In the genomic region with DNA sequence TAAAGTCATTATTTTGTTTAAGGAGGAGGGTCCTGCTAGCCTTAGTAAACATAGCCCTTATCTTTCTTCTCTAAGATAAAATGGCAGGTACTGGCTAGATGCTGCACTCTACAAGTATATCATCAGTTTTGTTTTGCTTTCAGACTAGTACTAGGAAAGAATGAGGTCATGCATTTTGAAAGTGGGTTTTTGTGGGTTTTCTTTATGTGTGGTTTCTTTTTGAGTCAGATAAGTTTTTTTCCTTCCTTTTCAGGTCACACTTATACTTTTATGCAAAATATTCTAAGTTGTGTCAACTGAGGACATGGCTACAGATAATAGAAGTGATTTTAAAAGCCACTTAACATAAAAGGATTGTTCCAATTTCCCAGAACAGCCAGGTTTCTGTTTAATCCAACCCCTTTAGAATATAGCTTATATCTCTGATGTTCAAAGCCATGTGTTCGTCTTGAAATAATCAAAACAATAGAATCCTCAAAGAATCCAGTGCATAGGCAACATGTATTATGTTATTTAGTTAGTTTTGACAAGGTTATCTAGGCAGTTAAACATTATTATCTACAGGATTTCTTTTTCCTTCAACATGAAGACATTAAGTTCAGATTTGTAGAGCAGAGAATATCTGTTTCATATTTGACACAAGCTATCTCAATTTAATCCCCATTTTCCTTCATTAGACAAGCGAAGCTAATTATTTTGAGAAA, we compare ENCODE assay signal across 9 cellular contexts.
A peak's percentile ranks its signal among the peaks of the same experiment; 100 is the strongest.
DNase-seq lines count a peak whose midpoint lies in the region; ATAC-seq and TF ChIP-seq lines count a peak whose summit lies in the region.
"Had no signal": no experiment of that assay in that cellular context is flagged by ENCODE, and none has a peak within 500 bp of the region (broad histone marks: within the 10 kb centered on the region; RNA-seq: fewer than 3 reads in every experiment).

No MANE protein-coding gene starts in this region.

- peaks cover 50% of the 10 kb centered on the region for H3K4me1 ChIP-seq in left ventricle myocardium inferior
- H3K4me1 ChIP-seq in thoracic aorta (ENCODE audit: control insufficient read depth in 1 of 2, low read depth in 2 of 2) = peaks cover 10 to 38% of the 10 kb centered on the region in 2 donors

- TF ChIP-seq CTCF in left ventricle myocardium inferior (IDR thresholded peaks at IDR 0.05; ENCODE audit: borderline replicate concordance) (no peak), thoracic aorta (IDR thresholded peaks at IDR 0.05) (no peak)

- peaks cover 3% of the 10 kb centered on the region for H3K27me3 Mint-ChIP-seq in activated naive CD8-positive, alpha-beta T cell
- H3K27me3 Mint-ChIP-seq: memory B cell had no signal

- H3K36me3 Mint-ChIP-seq in activated naive CD8-positive, alpha-beta T cell = no peaks in the 10 kb centered on the region
- H3K36me3 Mint-ChIP-seq: memory B cell had no signal

- H3K27ac ChIP-seq in left ventricle myocardium inferior (replicated peaks) = peak overlapping the region; percentile 20
- peak overlapping the region; percentile 36 to 39 for H3K27ac ChIP-seq in thoracic aorta

- ATAC-seq in left cardiac atrium (no peak), HG03045 (IDR thresholded peaks at IDR 0.05; ENCODE audit: unreplicated experiment) (peak; percentile 97), thoracic aorta (ENCODE audit: insufficient number of reproducible peaks, low FRiP score, low read depth) (no peak), Right ventricle myocardium superior (ENCODE audit: poor library complexity) (no peak)

- H3K27me3 ChIP-seq in left ventricle myocardium inferior (ENCODE audit: low read depth) (no peaks in the 10 kb centered on the region), thoracic aorta (replicated peaks; ENCODE audit: insufficient read depth) (no peaks in the 10 kb centered on the region)

- no peaks in the 10 kb centered on the region for H3K36me3 ChIP-seq in left ventricle myocardium inferior
- no peaks in the 10 kb centered on the region for H3K36me3 ChIP-seq in thoracic aorta

- H3K4me3 ChIP-seq in left ventricle myocardium inferior (no peak overlapping the region), thoracic aorta (no peak overlapping the region)

- H3K27ac Mint-ChIP-seq in activated naive CD8-positive, alpha-beta T cell = peak overlapping the region; percentile 66
- H3K27ac Mint-ChIP-seq: memory B cell had no signal

- H3K4me3 Mint-ChIP-seq in activated naive CD8-positive, alpha-beta T cell = no peak overlapping the region
- H3K4me3 Mint-ChIP-seq: memory B cell had no signal

- peaks cover 13% of the 10 kb centered on the region for H3K4me1 Mint-ChIP-seq in activated naive CD8-positive, alpha-beta T cell (ENCODE audit: low read depth)
- H3K4me1 Mint-ChIP-seq: memory B cell had no signal

- H3K9me3 Mint-ChIP-seq in activated naive CD8-positive, alpha-beta T cell (ENCODE audit: low read depth) = peaks cover 3% of the 10 kb centered on the region
- H3K9me3 Mint-ChIP-seq: memory B cell had no signal

- DNase-seq in left ventricle myocardium inferior (no peak), left cardiac atrium (no peak), thoracic aorta (ENCODE audit: low spot score) (no peak), COR-L47 (lab: John Stamatoyannopoulos, UW) (no peak), Right ventricle myocardium superior (no peak), occipital lobe (lab: John Stamatoyannopoulos, UW) (no peak)

- intact Hi-C loops in left ventricle myocardium inferior (cut with micrococcal nuclease) = no loop called here
- intact Hi-C loops in left cardiac atrium (cut with DNase I) = no loop called here
- intact Hi-C loops in Right ventricle myocardium superior (cut with DNase I) = no loop called here

- H3K9me3 ChIP-seq in left ventricle myocardium inferior (replicated peaks) = peaks cover under 1% of the 10 kb centered on the region
- no peaks in the 10 kb centered on the region for H3K9me3 ChIP-seq in thoracic aorta
